In the genomic region with DNA sequence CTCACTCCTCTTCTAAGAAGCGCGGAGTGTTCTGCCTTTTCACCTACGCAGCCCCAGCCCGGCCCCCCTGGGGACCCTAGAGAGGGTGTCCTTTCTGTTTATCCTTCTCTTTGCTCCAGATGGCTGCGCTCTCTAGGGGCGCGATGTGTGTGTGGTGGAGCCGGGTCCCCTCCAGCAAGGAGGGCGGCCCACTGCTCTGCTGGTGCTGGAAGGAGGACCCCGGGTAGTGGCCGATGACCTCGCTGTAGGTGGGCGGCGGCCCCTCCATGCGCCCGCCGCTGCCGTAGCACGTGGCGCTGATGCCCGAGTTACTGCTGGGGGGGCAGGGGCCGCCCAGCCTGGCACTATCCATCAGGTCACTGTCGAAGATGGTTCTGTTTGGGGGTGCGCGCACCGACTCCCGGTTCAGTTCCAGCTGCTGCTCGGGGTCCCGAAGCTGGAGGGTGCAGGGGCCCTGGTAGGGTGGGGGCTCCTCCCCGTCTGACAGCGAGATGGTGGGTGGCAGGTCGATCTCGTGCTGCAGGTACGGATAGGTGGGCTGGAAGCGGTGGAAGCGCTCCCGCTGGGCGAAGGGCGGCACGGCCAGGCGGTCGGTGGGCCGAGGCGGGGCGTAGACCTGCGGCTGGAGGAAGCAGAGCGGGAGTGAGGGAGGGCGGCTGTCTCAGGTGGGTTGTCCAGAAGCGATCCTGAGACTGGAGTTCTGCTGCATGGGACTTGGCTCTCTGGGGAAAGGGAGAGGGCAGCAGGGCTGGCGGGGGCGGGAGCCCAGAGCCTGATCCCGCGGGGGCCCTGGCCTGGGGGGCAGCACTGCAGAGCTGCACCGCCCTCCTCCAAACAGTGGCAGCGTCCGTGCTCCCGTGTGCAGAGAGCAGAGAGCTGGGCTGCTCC, we compare ENCODE assay signal across 18 cellular contexts. TPM values are rescaled to one million over a fixed set of nuclear protein-coding genes. Genes with fewer than 3 reads are reported as not detected.
A peak's percentile ranks its signal among the peaks of the same experiment; 100 is the strongest.
DNase-seq lines count a peak whose midpoint lies in the region; ATAC-seq and TF ChIP-seq lines count a peak whose summit lies in the region.
"Had no signal": no experiment of that assay in that cellular context is flagged by ENCODE, and none has a peak within 500 bp of the region (broad histone marks: within the 10 kb centered on the region; RNA-seq: fewer than 3 reads in every experiment).

No MANE protein-coding gene starts in this region.

- TF ChIP-seq POLR2A in stomach (IDR thresholded peaks at IDR 0.05) = no peak

- in situ Hi-C loops in GM13976 (cut with MboI; ENCODE audit: low sequenced_read_pairs, unreplicated experiment) = loop anchor here (25.0 kb wide), 1 partner anchor 435 kb away; no protein-coding TSS in a partner anchor

- H3K36me3 ChIP-seq in hepatocyte (replicated peaks; ENCODE audit: insufficient read depth, low read depth) (no peaks in the 10 kb centered on the region), stomach (peaks cover 19 to 56% (median 42%) of the 10 kb centered on the region in 4 donors), neural progenitor cell (no peaks in the 10 kb centered on the region)

- no peaks in the 10 kb centered on the region for H3K36me3 Mint-ChIP-seq in activated CD4-positive, alpha-beta memory T cell treated with anti-CD3 and anti-CD28 coated beads, Interleukin-2, amount 10 ng/mL, durations not matched to agents 7 days and 5 days (ENCODE audit: low read depth)
- H3K36me3 Mint-ChIP-seq in neural progenitor cell = peaks cover 7% of the 10 kb centered on the region

- H3K4me1 Mint-ChIP-seq in activated CD4-positive, alpha-beta memory T cell treated with anti-CD3 and anti-CD28 coated beads, Interleukin-2, amount 10 ng/mL, durations not matched to agents 7 days and 5 days = no peaks in the 10 kb centered on the region
- peaks cover 5% of the 10 kb centered on the region for H3K4me1 Mint-ChIP-seq in neural progenitor cell

- no peak overlapping the region for H3K9ac ChIP-seq in neural progenitor cell

- H3K27me3 ChIP-seq in hepatocyte (no peaks in the 10 kb centered on the region), stomach (no peaks in the 10 kb centered on the region), neural progenitor cell (no peaks in the 10 kb centered on the region)
- H3K27me3 ChIP-seq: foreskin keratinocyte had no signal

- WGBS in hepatocyte (ENCODE audit: low lambda C conversion rate, missing lambda C conversion rate) = 96% methylated on average over 53 of the region's 57 CpGs
- WGBS in stomach, 5 donors = 86 to 92% (median 89%) methylated on average over 48 to 57 of the region's 57 CpGs

- no peak overlapping the region for H3K4me3 Mint-ChIP-seq in activated CD4-positive, alpha-beta memory T cell treated with anti-CD3 and anti-CD28 coated beads, Interleukin-2, amount 10 ng/mL, durations not matched to agents 7 days and 5 days
- no peak overlapping the region for H3K4me3 Mint-ChIP-seq in neural progenitor cell
- H3K4me3 Mint-ChIP-seq: activated CD4-positive, alpha-beta T cell treated with anti-CD3 and anti-CD28 coated beads, Interleukin-2, amount 10 ng/mL, durations not matched to agents 24 days and 14 days; effector memory CD8-positive, alpha-beta T cell; HFFc6; T-helper 17 cell had no signal

- H3K27me3 Mint-ChIP-seq in activated CD4-positive, alpha-beta memory T cell treated with anti-CD3 and anti-CD28 coated beads, Interleukin-2, amount 10 ng/mL, durations not matched to agents 7 days and 5 days = peaks cover 4% of the 10 kb centered on the region
- H3K27me3 Mint-ChIP-seq in neural progenitor cell (ENCODE audit: insufficient read depth, low read depth) = peaks cover 16% of the 10 kb centered on the region
- H3K27me3 Mint-ChIP-seq: T-helper 17 cell had no signal

- DNase-seq in GM13976 (ENCODE audit: low spot score) (peak; percentile 23), hepatocyte (ENCODE audit: low spot score) (peak; percentile 4), stomach (peak; percentile 23), neural progenitor cell (ENCODE audit: low spot score) (no peak)
- DNase-seq in activated CD4-positive, alpha-beta memory T cell treated with anti-CD3 and anti-CD28 coated beads, Interleukin-2, amount 10 ng/mL, durations not matched to agents 7 days and 5 days = peak; percentile 9
- DNase-seq: activated CD4-positive, alpha-beta T cell treated with anti-CD3 and anti-CD28 coated beads, Interleukin-2, amount 10 ng/mL, durations not matched to agents 24 days and 14 days; activated gamma-delta T cell; effector memory CD8-positive, alpha-beta T cell; foreskin keratinocyte; HFFc6; MM.1S; NCI-H2227 treated with DMSO at 0.1 percent for 48 hours; stimulated activated CD4-positive, alpha-beta T cell treated with anti-CD3 and anti-CD28 coated beads, Interleukin-4, amount 100 ng/mL, for 4 hours; stimulated activated naive CD4-positive, alpha-beta T cell had no signal

- H3K27ac Mint-ChIP-seq in activated CD4-positive, alpha-beta memory T cell treated with anti-CD3 and anti-CD28 coated beads, Interleukin-2, amount 10 ng/mL, durations not matched to agents 7 days and 5 days = no peak overlapping the region
- H3K27ac Mint-ChIP-seq in neural progenitor cell = no peak overlapping the region
- H3K27ac Mint-ChIP-seq: activated CD4-positive, alpha-beta T cell treated with anti-CD3 and anti-CD28 coated beads, Interleukin-2, amount 10 ng/mL, durations not matched to agents 24 days and 14 days; HFFc6; T-helper 17 cell had no signal

- H3K4me1 ChIP-seq in hepatocyte (ENCODE audit: insufficient read depth) (peaks cover 3% of the 10 kb centered on the region), stomach (peaks cover 0 to 9% (median 3%) of the 10 kb centered on the region in 4 donors), neural progenitor cell (no peaks in the 10 kb centered on the region)
- H3K4me1 ChIP-seq: foreskin keratinocyte had no signal

- H4K20me1 ChIP-seq in hepatocyte (ENCODE audit: insufficient read depth, poor library complexity, severe bottlenecking) (no peaks in the 10 kb centered on the region), neural progenitor cell (ENCODE audit: low read depth) (no peaks in the 10 kb centered on the region)

- no peaks in the 10 kb centered on the region for H3F3A ChIP-seq in neural progenitor cell (ENCODE audit: low read depth)

- H3K9me3 Mint-ChIP-seq in activated CD4-positive, alpha-beta memory T cell treated with anti-CD3 and anti-CD28 coated beads, Interleukin-2, amount 10 ng/mL, durations not matched to agents 7 days and 5 days = no peaks in the 10 kb centered on the region
- H3K9me3 Mint-ChIP-seq in neural progenitor cell = no peaks in the 10 kb centered on the region
- H3K9me3 Mint-ChIP-seq: activated CD4-positive, alpha-beta T cell treated with anti-CD3 and anti-CD28 coated beads, Interleukin-2, amount 10 ng/mL, durations not matched to agents 24 days and 14 days; effector memory CD8-positive, alpha-beta T cell; HFFc6 had no signal

- no peak overlapping the region for H3K27ac ChIP-seq in hepatocyte
- no peak overlapping the region for H3K27ac ChIP-seq in stomach
- no peak overlapping the region for H3K27ac ChIP-seq in neural progenitor cell
- H3K27ac ChIP-seq: foreskin keratinocyte had no signal

- POLR2A ChIA-PET in activated CD4-positive, alpha-beta memory T cell treated with anti-CD3 and anti-CD28 coated beads, Interleukin-2, amount 10 ng/mL, durations not matched to agents 7 days and 5 days (lab: Charles Lee) = no interaction called here

- intact Hi-C loops in stomach (cut with DNase I; ENCODE audit: low total_unique reads) = loop anchor here (5.0 kb wide), 1 partner anchor 525 kb away; no protein-coding TSS in a partner anchor

- H3K79me2 ChIP-seq in hepatocyte = no peaks in the 10 kb centered on the region
- no peaks in the 10 kb centered on the region for H3K79me2 ChIP-seq in neural progenitor cell (ENCODE audit: low read depth)

- H3K4me2 ChIP-seq in hepatocyte = no peak overlapping the region
- H3K4me2 ChIP-seq in neural progenitor cell = no peak overlapping the region

- H3K9me2 ChIP-seq in hepatocyte (replicated peaks; ENCODE audit: insufficient read depth) = no peaks in the 10 kb centered on the region

- no peak for TF ChIP-seq EP300 in stomach (IDR thresholded peaks at IDR 0.05)

- H3K9me3 ChIP-seq in hepatocyte (ENCODE audit: low read depth) = no peaks in the 10 kb centered on the region
- H3K9me3 ChIP-seq in stomach = no peaks in the 10 kb centered on the region
- no peaks in the 10 kb centered on the region for H3K9me3 ChIP-seq in neural progenitor cell (ENCODE audit: low read depth)

- no peak overlapping the region for H3K4me3 ChIP-seq in hepatocyte
- no peak overlapping the region for H3K4me3 ChIP-seq in stomach
- no peak overlapping the region for H3K4me3 ChIP-seq in neural progenitor cell

- ATAC-seq in GM18502 (IDR thresholded peaks at IDR 0.05; ENCODE audit: poor library complexity, unreplicated experiment) (no peak), HG03039 (IDR thresholded peaks at IDR 0.05; ENCODE audit: unreplicated experiment) (no peak)
- ATAC-seq: effector memory CD8-positive, alpha-beta T cell; foreskin keratinocyte; T-helper 17 cell had no signal

- H2AFZ ChIP-seq in hepatocyte = no peak overlapping the region
- H2AFZ ChIP-seq in neural progenitor cell (replicated peaks) = no peak overlapping the region

- TF ChIP-seq CTCF in GM13976 (IDR thresholded peaks at IDR 0.05; ENCODE audit: borderline replicate concordance, control extremely low read depth, extremely low read depth, insufficient read depth, missing control alignments) (no peak), hepatocyte (IDR thresholded peaks at IDR 0.05; ENCODE audit: poor library complexity) (no peak), stomach (IDR thresholded peaks at IDR 0.05) (no peak), neural progenitor cell (IDR thresholded peaks at IDR 0.05) (no peak)

- CTCF ChIA-PET in activated CD4-positive, alpha-beta memory T cell treated with anti-CD3 and anti-CD28 coated beads, Interleukin-2, amount 10 ng/mL, durations not matched to agents 7 days and 5 days (lab: Charles Lee) = interaction anchor here (2.0 to 2.3 kb wide), 2 partner anchors 30 to 32 kb away, joined by 11 to 12 read pairs; partner anchors contain the start of gene ZBP1

RNA-seq across cellular contexts. Expression of gene ZBP1, which starts 32.0 kb away (rescaled TPM):
- total RNA-seq in activated CD4-positive, alpha-beta memory T cell treated with anti-CD3 and anti-CD28 coated beads, Interleukin-2, amount 10 ng/mL, durations not matched to agents 7 days and 5 days = 10 to 100 TPM; 51.9 to 57.7 TPM
- total RNA-seq in hepatocyte = not detected in 2 replicates
- not detected in 2 replicates for polyA plus RNA-seq in hepatocyte
- total RNA-seq in stomach = not detected
- polyA plus RNA-seq in stomach = under 1 TPM in 2 of 3 donors, not detected in 1; 0.37 to 0.60 TPM
- not detected in 2 replicates for total RNA-seq in neural progenitor cell (ENCODE audit: low replicate concordance)
- total RNA-seq: foreskin keratinocyte, HFFc6, renal cortical epithelial cell had no signal

RNA-seq across cellular contexts. Expression of gene PMEPA1, which starts 57.6 kb away (rescaled TPM):
- total RNA-seq in activated CD4-positive, alpha-beta memory T cell treated with anti-CD3 and anti-CD28 coated beads, Interleukin-2, amount 10 ng/mL, durations not matched to agents 7 days and 5 days = 1 to 10 TPM in 1 of 2 experiments, under 1 TPM in 1; 0.76 to 1.3 TPM
- total RNA-seq in hepatocyte (6.8 and 9.2 TPM in 2 replicates), stomach (10 to 100 TPM in 2 of 5 donors, 1 to 10 TPM in 2, not detected in 1; 5.3 to 17.2 (median 10.7) TPM), neural progenitor cell (ENCODE audit: low replicate concordance) (0.03 and 1.7 TPM in 2 replicates)
- polyA plus RNA-seq in hepatocyte (34.1 and 40.3 TPM in 2 replicates), stomach (10 to 100 TPM in 1 of 3 donors, 1 to 10 TPM in 2; 5.3 to 12.5 (median 5.4) TPM)

Comparison
In these comparisons a context has a peak if more than half of its experiments do, and no peak if none do; other contexts are left out.
1. RNA of gene ZBP1, which starts 32.0 kb away (total RNA-seq): 51.9 to 57.7 TPM in activated CD4-positive, alpha-beta memory T cell treated with anti-CD3 and anti-CD28 coated beads, Interleukin-2, amount 10 ng/mL, durations not matched to agents 7 days and 5 days; not detected in hepatocyte, not detected in stomach and not detected in neural progenitor cell; every median in the first group is over 10 times any median in the second.